28 cellular contexts compared by ENCODE assay signal in genomic region chrX:2387614-2388239, GRCh38.
DNase-seq lines count a peak whose midpoint lies in the region; ATAC-seq, FAIRE-seq and TF ChIP-seq lines count a peak whose summit lies in the region.
"Had no signal": no experiment of that assay in that cellular context is flagged by ENCODE, and none has a peak within 500 bp of the region (broad histone marks: within the 10 kb centered on the region; RNA-seq: fewer than 3 reads in every experiment).

No MANE protein-coding gene starts in this region.

- H3K4me1 ChIP-seq in right cardiac atrium (ENCODE audit: control insufficient read depth, insufficient read depth, low read length) (peaks cover 5% of the 10 kb centered on the region), left ventricle myocardium inferior (peaks cover 18% of the 10 kb centered on the region), astrocyte (ENCODE audit: insufficient read depth, low read length) (peaks cover 8% of the 10 kb centered on the region)
- H3K4me1 ChIP-seq: adrenal gland, prostate gland, SJCRH30 had no signal

- H3K27me3 ChIP-seq in right cardiac atrium (ENCODE audit: control insufficient read depth, insufficient read depth) (no peaks in the 10 kb centered on the region), left ventricle myocardium inferior (ENCODE audit: low read depth) (no peaks in the 10 kb centered on the region), astrocyte (ENCODE audit: insufficient read depth, low read length) (no peaks in the 10 kb centered on the region)
- H3K27me3 ChIP-seq: adrenal gland, dorsolateral prefrontal cortex, SJCRH30 had no signal

- H3K9me3 ChIP-seq in right cardiac atrium (ENCODE audit: control insufficient read depth, low read length) (no peaks in the 10 kb centered on the region), left ventricle myocardium inferior (replicated peaks) (peaks cover 12% of the 10 kb centered on the region), astrocyte (ENCODE audit: insufficient read depth, low read depth, low read length) (peaks cover 4% of the 10 kb centered on the region)
- H3K9me3 ChIP-seq: adrenal gland, prostate gland had no signal

- peaks cover 26% of the 10 kb centered on the region for H3K36me3 ChIP-seq in left ventricle myocardium inferior
- H3K36me3 ChIP-seq in astrocyte (ENCODE audit: insufficient read depth, low read length): no peaks in the 10 kb centered on the region
- H3K36me3 ChIP-seq: adrenal gland, prostate gland had no signal

- 68% methylated on average over 6 of the region's 6 CpGs for WGBS in right cardiac atrium

- no peak for FAIRE-seq in astrocyte (lab: Jason Lieb, UNC)
- FAIRE-seq: GM12891 had no signal

- DNase-seq in right cardiac atrium (no peak), left ventricle myocardium inferior (no peak), astrocyte (ENCODE audit: low read depth) (peak; percentile 55), lung microvascular endothelial cell (ENCODE audit: low read depth in 2 of 2) (peak; percentile 54 to 80), kidney glomerular epithelial cell (lab: John Stamatoyannopoulos, UW) (no peak), ACHN (no peak)
- no peak for DNase-seq in activated CD8-positive, alpha-beta memory T cell treated with anti-CD3 and anti-CD28 coated beads, Interleukin-2, amount 10 ng/mL, durations not matched to agents 7 days and 5 days
- DNase-seq: activated CD4-positive, alpha-beta T cell treated with anti-CD3 and anti-CD28 coated beads, Interleukin-2, amount 10 ng/mL, durations not matched to agents 7 days and 5 days; activated CD8-positive, alpha-beta memory T cell treated with anti-CD3 and anti-CD28 coated beads, Interleukin-2, amount 50 U/mL, for 4 hours; activated effector memory CD4-positive, alpha-beta T cell treated with anti-CD3 and anti-CD28 coated beads, Interleukin-2, amount 50 U/mL, for 16 hours; adrenal gland; CD4-positive, CD25-positive, alpha-beta regulatory T cell; dorsolateral prefrontal cortex; left cardiac atrium; midbrain; MV-4-11; NCI-H1694 treated with DMSO at 0.1 percent for 48 hours; NCI-H2227 treated with DMSO at 0.1 percent for 48 hours; NCI-H82; OCI-M1; SJCRH30; stimulated activated CD8-positive, alpha-beta memory T cell treated with anti-CD3 and anti-CD28 coated beads, Interleukin-4, amount 100 ng/mL, for 48 hours; substantia nigra; T-helper 1 cell had no signal

- H3K27ac ChIP-seq in right cardiac atrium (ENCODE audit: low read length) (no peak overlapping the region), left ventricle myocardium inferior (replicated peaks) (no peak overlapping the region), astrocyte (ENCODE audit: low read depth, low read length) (no peak overlapping the region)
- H3K27ac ChIP-seq: adrenal gland, dorsolateral prefrontal cortex, prostate gland, SJCRH30 had no signal

- no peak overlapping the region for H3K4me3 ChIP-seq in right cardiac atrium (ENCODE audit: low read length)
- no peak overlapping the region for H3K4me3 ChIP-seq in left ventricle myocardium inferior
- no peak overlapping the region for H3K4me3 ChIP-seq in astrocyte (ENCODE audit: insufficient read depth, low read depth, low read length)
- H3K4me3 ChIP-seq: adrenal gland, dorsolateral prefrontal cortex, GM23338, prostate gland, SJCRH30 had no signal

- H3K36me3 Mint-ChIP-seq in astrocyte (ENCODE audit: low read depth, unreplicated experiment): peaks cover 35% of the 10 kb centered on the region
- H3K36me3 Mint-ChIP-seq in activated CD8-positive, alpha-beta memory T cell treated with anti-CD3 and anti-CD28 coated beads, Interleukin-2, amount 10 ng/mL, durations not matched to agents 7 days and 5 days: peaks cover 19% of the 10 kb centered on the region

- H3K27me3 Mint-ChIP-seq in astrocyte (ENCODE audit: low read depth, unreplicated experiment): no peaks in the 10 kb centered on the region
- H3K27me3 Mint-ChIP-seq in activated CD8-positive, alpha-beta memory T cell treated with anti-CD3 and anti-CD28 coated beads, Interleukin-2, amount 10 ng/mL, durations not matched to agents 7 days and 5 days: no peaks in the 10 kb centered on the region
- H3K27me3 Mint-ChIP-seq: activated CD4-positive, alpha-beta T cell treated with anti-CD3 and anti-CD28 coated beads, Interleukin-2, amount 10 ng/mL, durations not matched to agents 7 days and 5 days; CD4-positive, CD25-positive, alpha-beta regulatory T cell had no signal

- intact Hi-C loops in right cardiac atrium (cut with DNase I): no loop called here
- intact Hi-C loops in left ventricle myocardium inferior (cut with micrococcal nuclease): no loop called here

- CTCF ChIA-PET in activated CD8-positive, alpha-beta memory T cell treated with anti-CD3 and anti-CD28 coated beads, Interleukin-2, amount 10 ng/mL, durations not matched to agents 7 days and 5 days (lab: Charles Lee): no interaction called here

- no peak overlapping the region for H3K4me2 ChIP-seq in astrocyte (ENCODE audit: low read length)
- H3K4me2 ChIP-seq: GM23338 had no signal

- peaks cover 17% of the 10 kb centered on the region for H3K9me3 Mint-ChIP-seq in astrocyte (ENCODE audit: unreplicated experiment)
- H3K9me3 Mint-ChIP-seq in activated CD8-positive, alpha-beta memory T cell treated with anti-CD3 and anti-CD28 coated beads, Interleukin-2, amount 10 ng/mL, durations not matched to agents 7 days and 5 days (ENCODE audit: low read depth): peaks cover 8% of the 10 kb centered on the region

- no peak overlapping the region for H3K4me3 Mint-ChIP-seq in astrocyte (ENCODE audit: unreplicated experiment)
- no peak overlapping the region for H3K4me3 Mint-ChIP-seq in activated CD8-positive, alpha-beta memory T cell treated with anti-CD3 and anti-CD28 coated beads, Interleukin-2, amount 10 ng/mL, durations not matched to agents 7 days and 5 days
- H3K4me3 Mint-ChIP-seq: activated CD4-positive, alpha-beta T cell treated with anti-CD3 and anti-CD28 coated beads, Interleukin-2, amount 10 ng/mL, durations not matched to agents 7 days and 5 days; CD4-positive, CD25-positive, alpha-beta regulatory T cell; GM23338 had no signal

- H4K20me1 ChIP-seq in astrocyte (ENCODE audit: insufficient read depth, low read length): peaks cover 4% of the 10 kb centered on the region

- H3K9ac ChIP-seq in astrocyte (ENCODE audit: low read length): no peak overlapping the region

- in situ Hi-C loops in ACHN (cut with HindIII; ENCODE audit: low pct_ligation_motif_present, low pct_unique_long_range_greater_than_20kb, low sequenced_read_pairs): no loop called here

- H3K27ac Mint-ChIP-seq in astrocyte (ENCODE audit: unreplicated experiment): no peak overlapping the region
- no peak overlapping the region for H3K27ac Mint-ChIP-seq in activated CD8-positive, alpha-beta memory T cell treated with anti-CD3 and anti-CD28 coated beads, Interleukin-2, amount 10 ng/mL, durations not matched to agents 7 days and 5 days
- H3K27ac Mint-ChIP-seq: activated CD4-positive, alpha-beta T cell treated with anti-CD3 and anti-CD28 coated beads, Interleukin-2, amount 10 ng/mL, durations not matched to agents 7 days and 5 days; GM23338 had no signal

- H3K4me1 Mint-ChIP-seq in astrocyte (ENCODE audit: low read depth, unreplicated experiment): peaks cover 3% of the 10 kb centered on the region
- H3K4me1 Mint-ChIP-seq in activated CD8-positive, alpha-beta memory T cell treated with anti-CD3 and anti-CD28 coated beads, Interleukin-2, amount 10 ng/mL, durations not matched to agents 7 days and 5 days: no peaks in the 10 kb centered on the region
- H3K4me1 Mint-ChIP-seq: activated CD4-positive, alpha-beta T cell treated with anti-CD3 and anti-CD28 coated beads, Interleukin-2, amount 10 ng/mL, durations not matched to agents 7 days and 5 days; GM23338 had no signal

- ATAC-seq in right cardiac atrium (peak; percentile 57 to 86), GM21737 (IDR thresholded peaks at IDR 0.05; ENCODE audit: unreplicated experiment) (no peak)
- no peak for ATAC-seq in activated CD8-positive, alpha-beta memory T cell treated with anti-CD3 and anti-CD28 coated beads, Interleukin-2, amount 10 ng/mL, durations not matched to agents 7 days and 5 days
- ATAC-seq: GM23338 had no signal

- TF ChIP-seq CTCF in left ventricle myocardium inferior (IDR thresholded peaks at IDR 0.05; ENCODE audit: borderline replicate concordance) (no peak), astrocyte (IDR thresholded peaks at IDR 0.05; ENCODE audit: insufficient read depth, low read depth, low read length) (no peak)

- H2AFZ ChIP-seq in astrocyte (ENCODE audit: low read depth, low read length): no peak overlapping the region
- H2AFZ ChIP-seq: GM23338 had no signal

- H3K79me2 ChIP-seq in astrocyte (ENCODE audit: insufficient read depth, low read length): peaks cover 7% of the 10 kb centered on the region

Comparison
In these comparisons a context has a peak if more than half of its experiments do, and no peak if none do; other contexts are left out.
1. ATAC-seq: peak in right cardiac atrium (2 of 2); none in GM21737 (single experiment) and activated CD8-positive, alpha-beta memory T cell treated with anti-CD3 and anti-CD28 coated beads, Interleukin-2, amount 10 ng/mL, durations not matched to agents 7 days and 5 days (single experiment).
2. DNase-seq: peak in astrocyte (single experiment) and lung microvascular endothelial cell (2 of 2); none in right cardiac atrium (0 of 3), left ventricle myocardium inferior (single experiment), kidney glomerular epithelial cell (single experiment), ACHN (single experiment) and activated CD8-positive, alpha-beta memory T cell treated with anti-CD3 and anti-CD28 coated beads, Interleukin-2, amount 10 ng/mL, durations not matched to agents 7 days and 5 days (single experiment).